Comparison of ENCODE assay signal across 8 cellular contexts in the genomic region with DNA sequence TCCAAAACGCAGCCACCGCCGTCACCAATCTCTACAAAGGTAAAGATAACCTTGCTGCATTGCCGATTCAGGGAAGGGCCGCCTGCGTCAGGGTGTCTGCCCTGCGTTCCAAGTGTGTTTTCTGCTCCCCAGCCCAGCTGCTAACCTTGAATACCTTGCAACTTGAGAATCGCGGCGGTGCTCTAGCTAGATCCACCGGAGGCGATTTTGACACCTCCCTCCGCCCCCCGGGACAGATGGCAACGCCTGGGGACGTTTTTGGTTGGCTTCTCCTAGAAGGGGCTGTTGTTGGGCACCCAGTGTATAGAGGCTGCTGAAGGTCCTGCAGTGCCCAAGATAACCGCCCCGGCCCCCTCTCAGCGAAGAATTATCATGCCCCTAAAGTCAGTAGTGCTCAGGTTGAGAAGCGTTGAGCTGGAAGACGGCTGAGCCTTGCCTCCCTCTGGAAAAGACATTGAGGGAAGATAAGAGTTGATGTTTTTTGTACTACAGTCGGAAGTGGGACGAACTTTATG. TPM values are rescaled to one million over a fixed set of nuclear protein-coding genes. Genes with fewer than 3 reads are reported as not detected.
DNase-seq lines count a peak whose midpoint lies in the region; ATAC-seq lines count a peak whose summit lies in the region.

No MANE protein-coding gene starts in this region.

- no peaks in the 10 kb centered on the region for H3K9me3 Mint-ChIP-seq in central memory CD8-positive, alpha-beta T cell

- H3K36me3 Mint-ChIP-seq in central memory CD8-positive, alpha-beta T cell (ENCODE audit: insufficient read depth) = peaks cover 59% of the 10 kb centered on the region

- H3K27ac Mint-ChIP-seq in central memory CD8-positive, alpha-beta T cell (ENCODE audit: low read depth) = peak overlapping the region; percentile 99

- H3K27me3 Mint-ChIP-seq in central memory CD8-positive, alpha-beta T cell = no peaks in the 10 kb centered on the region

- no peak for ATAC-seq in central memory CD8-positive, alpha-beta T cell (replicated peaks; ENCODE audit: extremely low read depth, poor library complexity, severe bottlenecking)
- no peak for ATAC-seq in GM21737 (IDR thresholded peaks at IDR 0.05; ENCODE audit: unreplicated experiment)

- in situ Hi-C loops in SK-MEL-5 (cut with HindIII; ENCODE audit: low pct_unique_long_range_greater_than_20kb, low sequenced_read_pairs) = no loop called here

- H3K4me1 Mint-ChIP-seq in central memory CD8-positive, alpha-beta T cell = peaks cover 55% of the 10 kb centered on the region

- DNase-seq in DMS 273 (lab: John Stamatoyannopoulos, UW; ENCODE audit: unreplicated experiment) (peak; percentile 86), DMS 273 treated with DMSO at 0.1 percent for 48 hours (lab: John Stamatoyannopoulos, UW) (no peak), SK-MEL-5 (ENCODE audit: low read depth, low spot score) (peak; percentile 8), lung microvascular endothelial cell (ENCODE audit: low read depth in 2 of 2) (peak; percentile 16 to 20), NK-92 (lab: John Stamatoyannopoulos, UW; ENCODE audit: unreplicated experiment) (no peak)
- peak; percentile 13 to 23 for DNase-seq in central memory CD8-positive, alpha-beta T cell (ENCODE audit: low spot score in 2 of 2)

- H3K4me3 Mint-ChIP-seq in central memory CD8-positive, alpha-beta T cell = peak overlapping the region; percentile 98

- peak overlapping the region; percentile 86 for H3K27ac ChIP-seq in temporal lobe (ENCODE audit: low read depth, low read length)

RNA-seq across cellular contexts. Expression of a gene that starts 1.6 kb away (rescaled TPM):
- 39.3 and 43.8 TPM in 2 replicates for total RNA-seq in SK-MEL-5 (2014; rRNA removed; shearing (Covaris generic))
- polyA plus RNA-seq in SK-MEL-5 (2015; cell fraction: cytosol; rRNA removed) = 26.0 and 28.8 TPM in 2 replicates
- polyA plus RNA-seq in SK-MEL-5 (2015; cell fraction: nucleus; rRNA removed) = 19.1 and 27.4 TPM in 2 replicates
- 41.6 and 56.2 TPM in 2 replicates for total RNA-seq in lung microvascular endothelial cell
- 91.7 TPM for total RNA-seq in temporal lobe

Comparison
In these comparisons a context has a peak if more than half of its experiments do, and no peak if none do; other contexts are left out.
1. DNase-seq: peak in DMS 273 (single experiment), SK-MEL-5 (single experiment), central memory CD8-positive, alpha-beta T cell (2 of 2) and lung microvascular endothelial cell (2 of 2); none in DMS 273 treated with DMSO at 0.1 percent for 48 hours (single experiment) and NK-92 (single experiment).